In the genomic region with DNA sequence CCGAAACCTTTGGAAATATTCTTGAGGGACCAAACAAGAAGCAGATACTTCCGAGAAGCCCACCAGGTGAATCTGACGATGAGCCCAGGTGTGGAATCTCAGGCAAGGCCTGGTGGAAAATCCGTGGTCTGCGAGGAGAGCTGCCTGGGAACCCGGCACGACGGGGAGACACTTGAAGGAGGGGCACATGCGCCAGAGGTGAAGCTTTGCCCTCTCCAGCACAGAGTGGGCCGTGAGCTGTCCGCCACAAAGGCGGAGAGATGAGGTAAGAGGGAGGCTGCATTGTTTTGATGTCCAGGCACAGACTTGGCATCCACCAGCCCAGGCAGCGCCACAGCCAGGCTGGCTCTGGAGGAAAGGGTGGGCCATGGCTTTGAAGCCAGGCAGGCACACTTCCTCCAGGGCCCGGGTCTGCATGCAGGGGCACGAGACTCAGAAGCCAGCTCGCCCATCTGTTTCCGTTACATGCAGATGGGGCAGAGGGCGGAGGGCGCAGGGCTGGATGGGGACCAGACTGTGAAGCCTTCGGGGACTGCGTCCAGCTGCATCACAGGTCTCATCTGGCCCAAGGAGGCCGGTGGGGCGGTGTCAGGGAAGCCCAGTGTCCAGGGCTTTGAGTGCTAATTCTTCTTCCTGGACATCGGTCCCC, we compare ENCODE assay signal across 20 cellular contexts.
"Had no signal": no experiment of that assay in that cellular context is flagged by ENCODE, and none has a peak within 500 bp of the region (broad histone marks: within the 10 kb centered on the region; RNA-seq: fewer than 3 reads in every experiment).

No MANE protein-coding gene starts in this region.

- ATAC-seq: activated CD8-positive, alpha-beta T cell treated with anti-CD3 and anti-CD28 coated beads, Interleukin-2, amount 10 ng/mL, durations not matched to agents 7 days and 5 days; activated naive CD4-positive, alpha-beta T cell treated with anti-CD3 and anti-CD28 coated beads, Interleukin-2, amount 50 U/mL, for 72 hours; activated T-helper 17 cell treated with anti-CD3 and anti-CD28 coated beads, Interleukin-2, amount 50 U/mL, for 72 hours; heart right ventricle; left lobe of liver; natural killer cell treated with Interleukin-12 subunit alpha and Interleukin-12 subunit beta and Interleukin-15 and Interleukin-18, amount 100 ng/mL, for 72 hours had no signal

- H3K27me3 ChIP-seq: heart right ventricle, neutrophil, ovary, upper lobe of left lung had no signal

- H3K4me1 ChIP-seq: upper lobe of left lung had no signal

- H3K36me3 ChIP-seq: heart right ventricle, neutrophil, ovary, prostate gland, thoracic aorta, upper lobe of left lung had no signal

- H3K4me3 ChIP-seq: heart right ventricle, ovary, prostate gland, thoracic aorta, upper lobe of left lung had no signal

- H3K9me3 ChIP-seq: heart right ventricle, neutrophil, ovary, prostate gland, thoracic aorta, upper lobe of left lung had no signal

- DNase-seq: activated CD4-positive, alpha-beta T cell treated with anti-CD3 and anti-CD28 coated beads for 1 hour; activated CD4-positive, alpha-beta T cell treated with anti-CD3 and anti-CD28 coated beads, Interleukin-2, amount 50 U/mL, for 1 hour; activated CD8-positive, alpha-beta T cell treated with anti-CD3 and anti-CD28 coated beads, Interleukin-2, amount 10 ng/mL, durations not matched to agents 7 days and 5 days; activated T-cell treated with anti-CD3 and anti-CD28 coated beads, Interleukin-2, amount 50 U/mL, for 24 hours; cerebellar nuclear complex; cortex of kidney; heart right ventricle; mammary epithelial cell; stimulated activated CD4-positive, alpha-beta T cell treated with anti-CD3 and anti-CD28 coated beads, Interleukin-4, amount 100 ng/mL, for 24 hours; stimulated activated naive CD4-positive, alpha-beta T cell treated with Interleukin-2 at 50 U/mL for 16 hours; T-helper 1 cell had no signal

- H3K27ac ChIP-seq: heart right ventricle, neutrophil, ovary, prostate gland, thoracic aorta, upper lobe of left lung had no signal
